11 cellular contexts compared by ENCODE assay signal in the genomic region with DNA sequence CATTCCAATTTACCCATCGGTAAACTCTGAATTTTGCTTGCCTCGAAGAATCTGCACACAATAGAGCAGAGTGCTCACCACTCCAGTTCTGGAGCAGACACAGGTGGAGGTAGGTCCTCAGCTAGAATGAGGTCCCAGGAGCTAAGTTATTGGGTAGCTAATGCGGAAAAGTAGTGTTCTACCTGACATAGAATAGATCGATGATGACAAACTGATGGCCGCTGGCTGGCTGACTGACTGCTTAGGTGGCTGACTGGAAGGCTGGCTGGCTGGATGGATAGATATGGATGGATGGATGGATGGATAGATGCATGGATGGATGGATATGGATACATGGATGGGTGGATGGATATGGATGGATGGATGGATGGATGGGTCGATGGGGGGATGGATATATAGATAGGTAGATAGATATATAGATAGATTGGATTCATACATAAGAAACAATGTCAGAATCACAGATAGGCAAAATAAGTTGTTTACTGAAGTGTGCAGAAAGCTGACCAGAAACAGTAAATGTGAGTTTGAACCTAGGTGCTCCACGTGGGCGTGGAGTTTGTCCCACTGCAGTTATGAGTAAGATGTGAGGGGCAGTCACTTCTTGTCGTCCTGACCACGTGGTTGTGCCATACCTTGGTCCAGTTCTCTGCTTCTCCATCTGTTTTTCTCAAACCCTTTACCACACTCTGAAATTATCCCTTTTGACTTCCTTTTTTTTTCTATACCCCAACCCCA.
DNase-seq lines count a peak whose midpoint lies in the region; ATAC-seq and TF ChIP-seq lines count a peak whose summit lies in the region.
"Had no signal": no experiment of that assay in that cellular context is flagged by ENCODE, and none has a peak within 500 bp of the region (broad histone marks: within the 10 kb centered on the region; RNA-seq: fewer than 3 reads in every experiment).

No MANE protein-coding gene starts in this region.

- no peak overlapping the region for H3K27ac ChIP-seq in A673 (ENCODE audit: low read depth, low read length, poor library complexity, severe bottlenecking)
- H3K27ac ChIP-seq: BLaER1 treated with 17β-estradiol and CSF1 and Interleukin-3, amounts not matched to agents 10 nM and 100 nM; breast epithelium; SJCRH30; thoracic aorta had no signal

- intact Hi-C loops in A673 (cut with micrococcal nuclease; ENCODE audit: unreplicated experiment) = loop anchor here (1.0 to 2.0 kb wide), 3 partner anchors 220 to 665 kb away; no protein-coding TSS in a partner anchor

- TF ChIP-seq POLR2A in GM18505 (IDR thresholded peaks at IDR 0.05; ENCODE audit: borderline replicate concordance, extremely low read depth, insufficient read depth, insufficient read length) = no peak

- no peaks in the 10 kb centered on the region for H3K4me1 ChIP-seq in A673 (ENCODE audit: insufficient read depth, low read length, poor library complexity, severe bottlenecking)
- H3K4me1 ChIP-seq: BLaER1 treated with 17β-estradiol and CSF1 and Interleukin-3, amounts not matched to agents 10 nM and 100 nM; breast epithelium; SJCRH30 had no signal

- in situ Hi-C loops in GM13976 (cut with MboI; ENCODE audit: low sequenced_read_pairs, unreplicated experiment) = no loop called here

- H3K4me3 ChIP-seq in A673 (ENCODE audit: low read depth, low read length, poor library complexity, severe bottlenecking) = no peak overlapping the region
- H3K4me3 ChIP-seq: BLaER1 treated with 17β-estradiol and CSF1 and Interleukin-3, amounts not matched to agents 10 nM and 100 nM; breast epithelium; SJCRH30; thoracic aorta had no signal

- no peaks in the 10 kb centered on the region for H3K9me3 ChIP-seq in A673 (ENCODE audit: low read depth, low read length, poor library complexity, severe bottlenecking)
- H3K9me3 ChIP-seq: SJCRH30, thoracic aorta had no signal

- no TSS peak for BruUV-seq in A673 (replicated peaks; lab: Mats Ljungman, UMichigan)

- TF ChIP-seq CTCF in A673 (conservative IDR thresholded peaks at IDR 0.05; ENCODE audit: low read depth, low read length) = no peak
- no peak for TF ChIP-seq CTCF in GM13976 (IDR thresholded peaks at IDR 0.05; ENCODE audit: borderline replicate concordance, control extremely low read depth, extremely low read depth, insufficient read depth, missing control alignments)

- DNase-seq in cerebellar cortex (ENCODE audit: low spot score) (peak; percentile 3), A673 (ENCODE audit: low spot score) (no peak), GM13976 (ENCODE audit: low spot score) (no peak)

- H3K36me3 ChIP-seq in A673 (ENCODE audit: insufficient read depth, low read length, poor library complexity, severe bottlenecking) = no peaks in the 10 kb centered on the region
- H3K36me3 ChIP-seq: breast epithelium, SJCRH30, thoracic aorta had no signal

- peaks cover 19% of the 10 kb centered on the region for H3K27me3 ChIP-seq in A673 (replicated peaks; ENCODE audit: insufficient read depth, low read depth, low read length, poor library complexity)
- H3K27me3 ChIP-seq: BLaER1 treated with 17β-estradiol and CSF1 and Interleukin-3, amounts not matched to agents 10 nM and 100 nM; breast epithelium; SJCRH30 had no signal

- POLR2A ChIA-PET in A673 (lab: Charles Lee; ENCODE audit: low non-redundant PET) = no interaction called here

- CTCF ChIA-PET in A673 (lab: Charles Lee) = interaction anchor here (1.2 kb wide), 2 partner anchors 8 to 222 kb away, joined by 3 to 15 read pairs; no protein-coding TSS in a partner anchor

- ATAC-seq in GM18505 (IDR thresholded peaks at IDR 0.05; ENCODE audit: unreplicated experiment) (peak; percentile 22), GM19372 (IDR thresholded peaks at IDR 0.05; ENCODE audit: low read depth, unreplicated experiment) (peak; percentile 23), HG03025 (IDR thresholded peaks at IDR 0.05; ENCODE audit: low FRiP score, unreplicated experiment) (peak; percentile 11), GM19328 (IDR thresholded peaks at IDR 0.05; ENCODE audit: unreplicated experiment) (no peak)
